Comparison of ENCODE assay signal across 9 cellular contexts in genomic region chr7:137992042-137992737, GRCh38. TPM values are rescaled to one million over a fixed set of nuclear protein-coding genes. Genes with fewer than 3 reads are reported as not detected.
DNase-seq lines count a peak whose midpoint lies in the region; ATAC-seq and TF ChIP-seq lines count a peak whose summit lies in the region.
"Had no signal": no experiment of that assay in that cellular context is flagged by ENCODE, and none has a peak within 500 bp of the region (broad histone marks: within the 10 kb centered on the region; RNA-seq: fewer than 3 reads in every experiment).

No MANE protein-coding gene starts in this region.

- POLR2A ChIA-PET in AG04449 (lab: Yijun Ruan, JAX): interaction anchor here (0.7 to 3.7 kb wide), 5 partner anchors 9 to 62 kb away, joined by 3 to 35 read pairs (median 4); partner anchors contain the start of gene CREB3L2

- no peaks in the 10 kb centered on the region for H3K4me1 ChIP-seq in endodermal cell (ENCODE audit: control insufficient read depth, insufficient read depth, low read length)

- TF ChIP-seq CTCF in AG04449 (IDR thresholded peaks at IDR 0.05; ENCODE audit: insufficient read depth, low read length, missing control alignments) (no peak), endodermal cell (conservative IDR thresholded peaks at IDR 0.05) (no peak), lower leg skin (IDR thresholded peaks at IDR 0.05) (no peak), dorsolateral prefrontal cortex (IDR thresholded peaks at IDR 0.05 in 54 of 56, conservative IDR thresholded peaks at IDR 0.05 in 2 of 56; ENCODE audit: low read depth in 1 of 56, partially characterized antibody in 56 of 56) (no peak)

- H3K9me3 Mint-ChIP-seq in endodermal cell: no peaks in the 10 kb centered on the region
- H3K9me3 Mint-ChIP-seq in natural killer cell treated with Interleukin-12 subunit alpha and Interleukin-12 subunit beta and Interleukin-15 and Interleukin-18, amount 100 ng/mL, for 72 hours: no peaks in the 10 kb centered on the region

- H3K27ac ChIP-seq in endodermal cell (ENCODE audit: low read depth, low read length) (no peak overlapping the region), dorsolateral prefrontal cortex (peak overlapping the region in 4 of 59 donors; percentile 5 to 50 (median 16))

- H3K9ac ChIP-seq in endodermal cell (ENCODE audit: extremely low read depth, low read length, poor library complexity, severe bottlenecking): no peak overlapping the region

- H3K4me3 ChIP-seq in AG04449 (ENCODE audit: low read depth, low read length): peak overlapping the region; percentile 2; the same call in 1 of the 2 replicates
- peak overlapping the region; percentile 45 for H3K4me3 ChIP-seq in endodermal cell (ENCODE audit: low read length)
- no peak overlapping the region for H3K4me3 ChIP-seq in lower leg skin (ENCODE audit: low read depth, poor library complexity, severe bottlenecking)
- H3K4me3 ChIP-seq in dorsolateral prefrontal cortex: no peak overlapping the region

- no peak for TF ChIP-seq POLR2A in lower leg skin (IDR thresholded peaks at IDR 0.05)

- CTCF ChIA-PET in AG04449 (lab: Yijun Ruan, JAX): interaction anchor here (1.1 to 6.3 kb wide), 5 partner anchors 10 to 89 kb away, joined by 3 to 55 read pairs (median 4); partner anchors contain the start of gene CREB3L2

- H3K27me3 ChIP-seq in endodermal cell (ENCODE audit: control insufficient read depth, insufficient read depth, low read length, poor library complexity, severe bottlenecking) (no peaks in the 10 kb centered on the region), dorsolateral prefrontal cortex (no peaks in the 10 kb centered on the region)

- H3K27me3 Mint-ChIP-seq in endodermal cell (ENCODE audit: insufficient read depth): no peaks in the 10 kb centered on the region
- H3K27me3 Mint-ChIP-seq in natural killer cell treated with Interleukin-12 subunit alpha and Interleukin-12 subunit beta and Interleukin-15 and Interleukin-18, amount 100 ng/mL, for 72 hours: no peaks in the 10 kb centered on the region

- no peak overlapping the region for H3K4me3 Mint-ChIP-seq in endodermal cell
- H3K4me3 Mint-ChIP-seq in natural killer cell treated with Interleukin-12 subunit alpha and Interleukin-12 subunit beta and Interleukin-15 and Interleukin-18, amount 100 ng/mL, for 72 hours: peak overlapping the region; percentile 0

- H3K4me1 Mint-ChIP-seq in endodermal cell: peaks cover 13% of the 10 kb centered on the region
- H3K4me1 Mint-ChIP-seq in natural killer cell treated with Interleukin-12 subunit alpha and Interleukin-12 subunit beta and Interleukin-15 and Interleukin-18, amount 100 ng/mL, for 72 hours (ENCODE audit: low read depth in 2 of 2): peaks cover 36 to 39% of the 10 kb centered on the region in 2 donors

- H3K27ac Mint-ChIP-seq in endodermal cell: peak overlapping the region; percentile 5
- H3K27ac Mint-ChIP-seq in natural killer cell treated with Interleukin-12 subunit alpha and Interleukin-12 subunit beta and Interleukin-15 and Interleukin-18, amount 100 ng/mL, for 72 hours: peak overlapping the region; percentile 11 to 21

- peaks cover 16% of the 10 kb centered on the region for H3K36me3 ChIP-seq in endodermal cell (ENCODE audit: control insufficient read depth, insufficient read depth, low read length)

- H3K9me3 ChIP-seq in endodermal cell (ENCODE audit: control insufficient read depth, low read length): no peaks in the 10 kb centered on the region

- 90 to 94% methylated on average over 6 to 7 of the region's 7 CpGs for WGBS in endodermal cell (ENCODE audit: insufficient coverage in 1 of 2, insufficient read length in 1 of 2), 2 experiments
- 61 to 64% methylated on average over 7 of the region's 7 CpGs for WGBS in lower leg skin, 2 donors

- intact Hi-C loops in lower leg skin (cut with DNase I; ENCODE audit: low total_unique reads): no loop called here
- intact Hi-C loops in dorsolateral prefrontal cortex (cut with DNase I): no loop called here

- peaks cover 29% of the 10 kb centered on the region for H3K36me3 Mint-ChIP-seq in endodermal cell (ENCODE audit: low read depth)
- H3K36me3 Mint-ChIP-seq in natural killer cell treated with Interleukin-12 subunit alpha and Interleukin-12 subunit beta and Interleukin-15 and Interleukin-18, amount 100 ng/mL, for 72 hours: peaks cover 5% of the 10 kb centered on the region

- no peak for ATAC-seq in natural killer cell treated with Interleukin-12 subunit alpha and Interleukin-12 subunit beta and Interleukin-15 and Interleukin-18, amount 100 ng/mL, for 72 hours
- ATAC-seq in HG02870 (IDR thresholded peaks at IDR 0.05; ENCODE audit: unreplicated experiment): no peak

- DNase-seq in AG04449 (ENCODE audit: low read depth, low spot score): no peak
- DNase-seq in NCI-H774 (lab: John Stamatoyannopoulos, UW): peak; percentile 81
- DNase-seq in endodermal cell: no peak
- no peak for DNase-seq in natural killer cell treated with Interleukin-12 subunit alpha and Interleukin-12 subunit beta and Interleukin-15 and Interleukin-18, amount 100 ng/mL, for 72 hours (ENCODE audit: low spot score)
- no peak for DNase-seq in lower leg skin (ENCODE audit: low spot score in 2 of 2)
- DNase-seq in dorsolateral prefrontal cortex: no peak
- no peak for DNase-seq in stimulated activated CD4-positive, alpha-beta T cell treated with anti-CD3 and anti-CD28 coated beads, Interleukin-15, amount 100 ng/mL, for 24 hours
- DNase-seq: activated CD4-positive, alpha-beta T cell treated with anti-CD3 and anti-CD28 coated beads, Interleukin-2, amount 50 U/mL, for 4 hours had no signal

RNA-seq across cellular contexts. Expression of gene CREB3L2, which starts 9.7 kb away (rescaled TPM):
- total RNA-seq in endodermal cell: 10 to 100 TPM; 48.2 to 80.2 TPM
- polyA plus RNA-seq in endodermal cell (2013, experiment 1 of 2): 28.1 TPM
- 28.2 TPM for polyA plus RNA-seq in endodermal cell (2013, experiment 2 of 2)
- total RNA-seq in natural killer cell treated with Interleukin-12 subunit alpha and Interleukin-12 subunit beta and Interleukin-15 and Interleukin-18, amount 100 ng/mL, for 72 hours: 10 to 100 TPM; 53.5 to 59.0 TPM
- total RNA-seq in lower leg skin: 10 to 100 TPM in 3 of 4 donors, 1 to 10 TPM in 1; 7.9 to 19.1 (median 11.7) TPM
- 10 to 100 TPM in 116 of 120 experiments, 1 to 10 TPM in 4; 9.1 to 47.0 (median 19.1) TPM for total RNA-seq in dorsolateral prefrontal cortex

Comparison
In these comparisons a context has a peak if more than half of its experiments do, and no peak if none do; other contexts are left out.
1. H3K4me3 ChIP-seq: peak in AG04449 (single experiment) and endodermal cell (single experiment); none in lower leg skin (single experiment) and dorsolateral prefrontal cortex (0 of 59).